Comparison of ENCODE assay signal across 13 cellular contexts in genomic region chr1:119101563-119101962, GRCh38. TPM values are rescaled to one million over a fixed set of nuclear protein-coding genes. Genes with fewer than 3 reads are reported as not detected.
DNase-seq lines count a peak whose midpoint lies in the region; TF ChIP-seq lines count a peak whose summit lies in the region.
"Had no signal": no experiment of that assay in that cellular context is flagged by ENCODE, and none has a peak within 500 bp of the region (broad histone marks: within the 10 kb centered on the region; RNA-seq: fewer than 3 reads in every experiment).

No MANE protein-coding gene starts in this region.

- H3K4me2 ChIP-seq in mammary epithelial cell (ENCODE audit: insufficient read depth, low read depth, low read length), result peak overlapping the region; percentile 77

- H3K27ac ChIP-seq in mammary epithelial cell (ENCODE audit: insufficient read depth, low read depth, low read length) (peak overlapping the region; percentile 55), right atrium auricular region (peak overlapping the region; percentile 42 to 66), suprapubic skin (peak overlapping the region; percentile 82)

- H3K36me3 ChIP-seq in mammary epithelial cell (ENCODE audit: insufficient read depth, low read length), result no peaks in the 10 kb centered on the region
- H3K36me3 ChIP-seq in right atrium auricular region, result no peaks in the 10 kb centered on the region
- H3K36me3 ChIP-seq in suprapubic skin, result no peaks in the 10 kb centered on the region

- peaks cover 7% of the 10 kb centered on the region for H3K79me2 ChIP-seq in mammary epithelial cell (ENCODE audit: insufficient read depth, low read length)

- H2AFZ ChIP-seq in mammary epithelial cell (ENCODE audit: low read depth, low read length), result peak overlapping the region; percentile 56

- no peaks in the 10 kb centered on the region for H4K20me1 ChIP-seq in mammary epithelial cell (ENCODE audit: insufficient read depth, low read length)

- no peak for TF ChIP-seq EP300 in suprapubic skin (IDR thresholded peaks at IDR 0.05)

- H3K4me1 ChIP-seq in mammary epithelial cell (ENCODE audit: insufficient read depth, low read length), result peaks cover 14% of the 10 kb centered on the region
- peaks cover 0 to 6% of the 10 kb centered on the region in 2 donors for H3K4me1 ChIP-seq in right atrium auricular region
- H3K4me1 ChIP-seq in suprapubic skin, result peaks cover 14% of the 10 kb centered on the region

- H3K9me3 ChIP-seq in mammary epithelial cell (replicated peaks; ENCODE audit: insufficient read depth, low read length) (no peaks in the 10 kb centered on the region), right atrium auricular region (no peaks in the 10 kb centered on the region), suprapubic skin (no peaks in the 10 kb centered on the region)

- no peak for TF ChIP-seq CTCF in mammary epithelial cell (conservative IDR thresholded peaks at IDR 0.05 in 1 of 2, IDR thresholded peaks at IDR 0.05 in 1 of 2; ENCODE audit: extremely low read depth in 1 of 2, insufficient read depth in 1 of 2, low read depth in 1 of 2, low read length in 2 of 2)
- no peak for TF ChIP-seq CTCF in right atrium auricular region (IDR thresholded peaks at IDR 0.05)
- no peak for TF ChIP-seq CTCF in suprapubic skin (IDR thresholded peaks at IDR 0.05)

- CTCF ChIA-PET in mammary epithelial cell (lab: Charles Lee; ENCODE audit: low non-redundant PET), result interaction anchor here (0.6 kb wide), 1 partner anchor 569 kb away, joined by 4 read pairs; no protein-coding TSS in a partner anchor

- H3K27me3 ChIP-seq in mammary epithelial cell (ENCODE audit: insufficient read depth, low read length) (no peaks in the 10 kb centered on the region), right atrium auricular region (no peaks in the 10 kb centered on the region), suprapubic skin (no peaks in the 10 kb centered on the region)

- in situ Hi-C loops in mammary epithelial cell (cut with MboI; ENCODE audit: low sequenced_read_pairs in 2 of 2), result no loop called here

- BruUV-seq in mammary epithelial cell (replicated peaks; lab: Mats Ljungman, UMichigan), result no TSS peak

- dilution Hi-C loops in mammary epithelial cell (cut with HindIII; ENCODE audit: low sequenced_read_pairs), result no loop called here

- intact Hi-C loops in mammary epithelial cell (cut with micrococcal nuclease), result no loop called here

- WGBS in mammary epithelial cell (ENCODE audit: low coverage, missing lambda C conversion rate), result 0% methylated on average over 1 of the region's 1 CpG
- WGBS in suprapubic skin, result 40% methylated on average over 1 of the region's 1 CpG

- H3K4me3 ChIP-seq in mammary epithelial cell (replicated peaks in 1 of 3; ENCODE audit: insufficient read depth in 1 of 3, low read depth in 2 of 3, low read length in 3 of 3), result no peak overlapping the region
- H3K4me3 ChIP-seq in right atrium auricular region, result no peak overlapping the region
- no peak overlapping the region for H3K4me3 ChIP-seq in suprapubic skin

- DNase-seq in GM04504 (ENCODE audit: low read depth), result peak; percentile 35
- DNase-seq in mammary epithelial cell, result peak; percentile 72
- no peak for DNase-seq in right atrium auricular region (ENCODE audit: low spot score)
- no peak for DNase-seq in suprapubic skin (ENCODE audit: low spot score in 2 of 2)
- DNase-seq in NCI-H2081 (lab: John Stamatoyannopoulos, UW), result no peak
- no peak for DNase-seq in activated CD4-positive, alpha-beta T cell treated with anti-CD3 and anti-CD28 coated beads, Interleukin-2, amount 50 U/mL, for 1 hour
- DNase-seq in stimulated activated CD8-positive, alpha-beta memory T cell treated with anti-CD3 and anti-CD28 coated beads, Interleukin-4, amount 100 ng/mL, for 48 hours, result no peak
- no peak for DNase-seq in T-helper 9 cell
- DNase-seq: activated B cell treated with CpG ODN at 0.5 μM for 24 hours; activated T-cell treated with anti-CD3 and anti-CD28 coated beads, Interleukin-2, amount 50 U/mL, for 4 hours; CD4-positive, alpha-beta memory T cell; NCI-H1105 treated with DMSO at 0.1 percent for 48 hours; NCI-H524 treated with DMSO at 0.1 percent for 48 hours had no signal

- no peak overlapping the region for H3K9ac ChIP-seq in mammary epithelial cell (ENCODE audit: insufficient read depth, low read length)

- TF ChIP-seq POLR2A in suprapubic skin (IDR thresholded peaks at IDR 0.05), result no peak

RNA-seq across cellular contexts. Expression of gene WARS2, which starts 38.9 kb away (rescaled TPM):
- total RNA-seq in mammary epithelial cell (10 to 100 TPM; 12.1 to 16.5 TPM), right atrium auricular region (10 to 100 TPM in 1 of 2 donors, 1 to 10 TPM in 1; 9.5 to 13.2 TPM), suprapubic skin (10 to 100 TPM; 13.3 to 28.1 (median 16.2) TPM)
- polyA plus RNA-seq in mammary epithelial cell, result 10.2 TPM
- 54.3 TPM for polyA minus RNA-seq in mammary epithelial cell

Comparison
In these comparisons a context has a peak if more than half of its experiments do, and no peak if none do; other contexts are left out.
1. DNase-seq: peak in GM04504 (single experiment) and mammary epithelial cell (single experiment); none in right atrium auricular region (single experiment), suprapubic skin (0 of 2), NCI-H2081 (0 of 2), activated CD4-positive, alpha-beta T cell treated with anti-CD3 and anti-CD28 coated beads, Interleukin-2, amount 50 U/mL, for 1 hour (single experiment), stimulated activated CD8-positive, alpha-beta memory T cell treated with anti-CD3 and anti-CD28 coated beads, Interleukin-4, amount 100 ng/mL, for 48 hours (single experiment) and T-helper 9 cell (single experiment).
2. Peak in every context shown above with its lines, with median percentiles within 50 percentile points of each other: H3K27ac ChIP-seq.